Comparison of ENCODE assay signal across 1 cellular context in the genomic region with DNA sequence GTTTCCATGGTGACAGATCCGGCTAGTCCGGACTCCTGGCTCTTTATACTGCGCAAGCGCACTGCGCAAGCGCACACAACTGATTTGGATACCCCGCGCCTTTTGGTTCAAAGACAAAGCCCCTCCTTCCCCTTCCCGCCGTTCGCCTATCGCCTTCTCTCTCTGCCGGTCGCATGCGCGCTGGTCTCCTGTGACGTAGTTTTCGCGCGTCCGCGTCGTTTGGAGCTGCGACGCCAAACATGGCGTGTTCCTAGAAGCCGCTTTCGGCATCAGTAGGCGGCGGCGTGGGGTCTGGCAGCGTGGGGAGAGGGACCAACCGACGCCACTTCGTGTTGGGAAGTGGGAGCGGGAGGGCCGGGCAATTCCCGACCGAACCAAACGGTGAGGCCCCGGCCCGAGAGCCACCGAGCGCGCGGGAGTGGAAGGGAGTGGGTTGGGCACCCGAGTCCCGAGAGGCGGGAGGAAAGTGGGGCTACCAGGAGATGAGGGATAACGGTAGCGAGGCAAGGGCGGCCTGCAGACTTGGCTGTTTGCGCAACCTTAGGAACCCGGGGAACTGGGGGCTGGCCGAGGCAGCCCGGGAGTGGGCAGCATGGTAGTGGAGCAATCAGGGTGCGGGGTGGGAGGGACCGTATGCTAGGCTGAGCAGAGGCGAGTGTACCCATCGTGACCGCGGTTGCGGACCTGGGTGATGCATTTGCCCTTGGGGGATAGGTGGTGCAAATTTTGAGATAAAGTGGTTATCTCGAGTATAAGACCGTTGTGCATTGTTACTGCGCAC.
A peak's percentile ranks its signal among the peaks of the same experiment; 100 is the strongest.
TF ChIP-seq lines count a peak whose summit lies in the region.

A gene (plus strand): TSS at position 215 of the 781 bp plus-strand sequence. CDS start 24,517 bp downstream, outside the sequence.

TF ChIP-seq in K562, 482 proteins besides CTCF, POLR2A, EP300 and RAD21 (continued from another document and continues in another):
- TF ChIP-seq, protein P1, sequence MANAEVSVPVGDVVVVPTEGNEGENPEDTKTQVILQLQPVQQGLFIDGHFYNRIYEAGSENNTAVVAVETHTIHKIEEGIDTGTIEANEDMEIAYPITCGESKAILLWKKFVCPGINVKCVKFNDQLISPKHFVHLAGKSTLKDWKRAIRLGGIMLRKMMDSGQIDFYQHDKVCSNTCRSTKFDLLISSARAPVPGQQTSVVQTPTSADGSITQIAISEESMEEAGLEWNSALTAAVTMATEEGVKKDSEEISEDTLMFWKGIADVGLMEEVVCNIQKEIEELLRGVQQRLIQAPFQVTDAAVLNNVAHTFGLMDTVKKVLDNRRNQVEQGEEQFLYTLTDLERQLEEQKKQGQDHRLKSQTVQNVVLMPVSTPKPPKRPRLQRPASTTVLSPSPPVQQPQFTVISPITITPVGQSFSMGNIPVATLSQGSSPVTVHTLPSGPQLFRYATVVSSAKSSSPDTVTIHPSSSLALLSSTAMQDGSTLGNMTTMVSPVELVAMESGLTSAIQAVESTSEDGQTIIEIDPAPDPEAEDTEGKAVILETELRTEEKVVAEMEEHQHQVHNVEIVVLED (CRISPR knock-in tag; IDR thresholded peaks at IDR 0.05) = peak; percentile 46; the same call in 1 of the 2 replicates
- TF ChIP-seq TRIM24 (IDR thresholded peaks at IDR 0.05) (peak in 1 of 2 experiments; percentile 60; a peak in 2 of 4 replicates), KAT7 (CRISPR knock-in tag; IDR thresholded peaks at IDR 0.05; ENCODE audit: borderline replicate concordance) (no peak; the same call in 1 of the 2 replicates), RAD51 (IDR thresholded peaks at IDR 0.05; ENCODE audit: borderline replicate concordance, low read depth) (no peak), FOSL1 (tag; conservative IDR thresholded peaks at IDR 0.05) (no peak), DNMT1 (IDR thresholded peaks at IDR 0.05) (peak; percentile 86; the same call in 1 of the 2 replicates), ZFP1 (CRISPR knock-in tag; IDR thresholded peaks at IDR 0.05) (no peak; the same call in 1 of the 2 replicates), ARHGAP35 (IDR thresholded peaks at IDR 0.05; ENCODE audit: partially characterized antibody) (no peak), SMC3 (conservative IDR thresholded peaks at IDR 0.05; ENCODE audit: insufficient read depth, low read depth, low read length) (no peak), ZKSCAN1 (IDR thresholded peaks at IDR 0.05; ENCODE audit: low read depth, low read length) (no peak; the same call in 1 of the 2 replicates), ZNF224 (CRISPR knock-in tag; IDR thresholded peaks at IDR 0.05) (no peak), GATAD2B (IDR thresholded peaks at IDR 0.05; ENCODE audit: borderline replicate concordance) (no peak), NUFIP1 (IDR thresholded peaks at IDR 0.05; ENCODE audit: partially characterized antibody) (no peak), ZBTB17 (CRISPR knock-in tag; IDR thresholded peaks at IDR 0.05) (peak; percentile 65), ZNF347 (CRISPR knock-in tag; IDR thresholded peaks at IDR 0.05; ENCODE audit: low read depth) (no peak), POLR2B (IDR thresholded peaks at IDR 0.05; ENCODE audit: low read depth, partially characterized antibody) (peak; percentile 74), CCAR2 (IDR thresholded peaks at IDR 0.05; ENCODE audit: low read depth, low read length) (no peak), NR2C2 (CRISPR knock-in tag; IDR thresholded peaks at IDR 0.05) (0 out of 2 replicates have a peak, but pooled peaks have one; percentile 15), NR2C2 (tag; IDR thresholded peaks at IDR 0.05) (no peak; the same call in 1 of the 2 replicates), MYBL2 (IDR thresholded peaks at IDR 0.05; ENCODE audit: low read depth) (peak; percentile 96), MYBL2 (CRISPR knock-in tag; IDR thresholded peaks at IDR 0.05; ENCODE audit: borderline replicate concordance) (no peak), JUND (IDR thresholded peaks at IDR 0.05; ENCODE audit: borderline replicate concordance, low read depth, low read length) (peak; percentile 68), JUND (tag; IDR thresholded peaks at IDR 0.05; ENCODE audit: borderline replicate concordance, low read depth, low read length) (no peak), PML (IDR thresholded peaks at IDR 0.05; ENCODE audit: low read length) (peak; percentile 62; the same call in 1 of the 2 replicates), DIDO1 (tag; IDR thresholded peaks at IDR 0.05; ENCODE audit: low read depth) (peak; percentile 85), ZNF695 (CRISPR knock-in tag; IDR thresholded peaks at IDR 0.05) (no peak), STAT5A (IDR thresholded peaks at IDR 0.05; ENCODE audit: borderline replicate concordance, low read length) (no peak), CBX5 (IDR thresholded peaks at IDR 0.05; ENCODE audit: borderline replicate concordance, low read depth) (no peak), CBFA2T3 (IDR thresholded peaks at IDR 0.05) (no peak), NFXL1 (CRISPR knock-in tag; IDR thresholded peaks at IDR 0.05) (no peak), ZC3H11A (IDR thresholded peaks at IDR 0.05; ENCODE audit: low read depth, low read length) (no peak), SAFB2 (IDR thresholded peaks at IDR 0.05; ENCODE audit: borderline replicate concordance, low read depth, low read length, severe bottlenecking) (no peak)
- TF ChIP-seq, protein P2, sequence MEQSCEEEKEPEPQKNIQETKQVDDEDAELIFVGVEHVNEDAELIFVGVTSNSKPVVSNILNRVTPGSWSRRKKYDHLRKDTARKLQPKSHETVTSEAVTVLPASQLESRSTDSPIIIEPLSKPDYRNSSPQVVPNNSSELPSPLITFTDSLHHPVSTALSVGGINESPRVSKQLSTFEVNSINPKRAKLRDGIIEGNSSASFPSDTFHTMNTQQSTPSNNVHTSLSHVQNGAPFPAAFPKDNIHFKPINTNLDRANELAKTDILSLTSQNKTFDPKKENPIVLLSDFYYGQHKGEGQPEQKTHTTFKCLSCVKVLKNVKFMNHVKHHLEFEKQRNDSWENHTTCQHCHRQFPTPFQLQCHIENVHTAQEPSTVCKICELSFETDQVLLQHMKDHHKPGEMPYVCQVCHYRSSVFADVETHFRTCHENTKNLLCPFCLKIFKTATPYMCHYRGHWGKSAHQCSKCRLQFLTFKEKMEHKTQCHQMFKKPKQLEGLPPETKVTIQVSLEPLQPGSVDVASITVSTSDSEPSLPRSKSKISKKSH (CRISPR knock-in tag; IDR thresholded peaks at IDR 0.05) = no peak
- TF ChIP-seq, protein P3, sequence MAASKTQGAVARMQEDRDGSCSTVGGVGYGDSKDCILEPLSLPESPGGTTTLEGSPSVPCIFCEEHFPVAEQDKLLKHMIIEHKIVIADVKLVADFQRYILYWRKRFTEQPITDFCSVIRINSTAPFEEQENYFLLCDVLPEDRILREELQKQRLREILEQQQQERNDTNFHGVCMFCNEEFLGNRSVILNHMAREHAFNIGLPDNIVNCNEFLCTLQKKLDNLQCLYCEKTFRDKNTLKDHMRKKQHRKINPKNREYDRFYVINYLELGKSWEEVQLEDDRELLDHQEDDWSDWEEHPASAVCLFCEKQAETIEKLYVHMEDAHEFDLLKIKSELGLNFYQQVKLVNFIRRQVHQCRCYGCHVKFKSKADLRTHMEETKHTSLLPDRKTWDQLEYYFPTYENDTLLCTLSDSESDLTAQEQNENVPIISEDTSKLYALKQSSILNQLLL (CRISPR knock-in tag; IDR thresholded peaks at IDR 0.05; ENCODE audit: borderline replicate concordance) = no peak
- TF ChIP-seq, protein P4, sequence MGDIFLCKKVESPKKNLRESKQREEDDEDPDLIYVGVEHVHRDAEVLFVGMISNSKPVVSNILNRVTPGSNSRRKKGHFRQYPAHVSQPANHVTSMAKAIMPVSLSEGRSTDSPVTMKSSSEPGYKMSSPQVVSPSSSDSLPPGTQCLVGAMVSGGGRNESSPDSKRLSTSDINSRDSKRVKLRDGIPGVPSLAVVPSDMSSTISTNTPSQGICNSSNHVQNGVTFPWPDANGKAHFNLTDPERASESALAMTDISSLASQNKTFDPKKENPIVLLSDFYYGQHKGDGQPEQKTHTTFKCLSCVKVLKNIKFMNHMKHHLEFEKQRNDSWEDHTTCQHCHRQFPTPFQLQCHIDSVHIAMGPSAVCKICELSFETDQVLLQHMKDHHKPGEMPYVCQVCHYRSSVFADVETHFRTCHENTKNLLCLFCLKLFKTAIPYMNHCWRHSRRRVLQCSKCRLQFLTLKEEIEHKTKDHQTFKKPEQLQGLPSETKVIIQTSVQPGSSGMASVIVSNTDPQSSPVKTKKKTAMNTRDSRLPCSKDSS (IDR thresholded peaks at IDR 0.05; ENCODE audit: low read depth, partially characterized antibody) = no peak
- TF ChIP-seq, protein P5, sequence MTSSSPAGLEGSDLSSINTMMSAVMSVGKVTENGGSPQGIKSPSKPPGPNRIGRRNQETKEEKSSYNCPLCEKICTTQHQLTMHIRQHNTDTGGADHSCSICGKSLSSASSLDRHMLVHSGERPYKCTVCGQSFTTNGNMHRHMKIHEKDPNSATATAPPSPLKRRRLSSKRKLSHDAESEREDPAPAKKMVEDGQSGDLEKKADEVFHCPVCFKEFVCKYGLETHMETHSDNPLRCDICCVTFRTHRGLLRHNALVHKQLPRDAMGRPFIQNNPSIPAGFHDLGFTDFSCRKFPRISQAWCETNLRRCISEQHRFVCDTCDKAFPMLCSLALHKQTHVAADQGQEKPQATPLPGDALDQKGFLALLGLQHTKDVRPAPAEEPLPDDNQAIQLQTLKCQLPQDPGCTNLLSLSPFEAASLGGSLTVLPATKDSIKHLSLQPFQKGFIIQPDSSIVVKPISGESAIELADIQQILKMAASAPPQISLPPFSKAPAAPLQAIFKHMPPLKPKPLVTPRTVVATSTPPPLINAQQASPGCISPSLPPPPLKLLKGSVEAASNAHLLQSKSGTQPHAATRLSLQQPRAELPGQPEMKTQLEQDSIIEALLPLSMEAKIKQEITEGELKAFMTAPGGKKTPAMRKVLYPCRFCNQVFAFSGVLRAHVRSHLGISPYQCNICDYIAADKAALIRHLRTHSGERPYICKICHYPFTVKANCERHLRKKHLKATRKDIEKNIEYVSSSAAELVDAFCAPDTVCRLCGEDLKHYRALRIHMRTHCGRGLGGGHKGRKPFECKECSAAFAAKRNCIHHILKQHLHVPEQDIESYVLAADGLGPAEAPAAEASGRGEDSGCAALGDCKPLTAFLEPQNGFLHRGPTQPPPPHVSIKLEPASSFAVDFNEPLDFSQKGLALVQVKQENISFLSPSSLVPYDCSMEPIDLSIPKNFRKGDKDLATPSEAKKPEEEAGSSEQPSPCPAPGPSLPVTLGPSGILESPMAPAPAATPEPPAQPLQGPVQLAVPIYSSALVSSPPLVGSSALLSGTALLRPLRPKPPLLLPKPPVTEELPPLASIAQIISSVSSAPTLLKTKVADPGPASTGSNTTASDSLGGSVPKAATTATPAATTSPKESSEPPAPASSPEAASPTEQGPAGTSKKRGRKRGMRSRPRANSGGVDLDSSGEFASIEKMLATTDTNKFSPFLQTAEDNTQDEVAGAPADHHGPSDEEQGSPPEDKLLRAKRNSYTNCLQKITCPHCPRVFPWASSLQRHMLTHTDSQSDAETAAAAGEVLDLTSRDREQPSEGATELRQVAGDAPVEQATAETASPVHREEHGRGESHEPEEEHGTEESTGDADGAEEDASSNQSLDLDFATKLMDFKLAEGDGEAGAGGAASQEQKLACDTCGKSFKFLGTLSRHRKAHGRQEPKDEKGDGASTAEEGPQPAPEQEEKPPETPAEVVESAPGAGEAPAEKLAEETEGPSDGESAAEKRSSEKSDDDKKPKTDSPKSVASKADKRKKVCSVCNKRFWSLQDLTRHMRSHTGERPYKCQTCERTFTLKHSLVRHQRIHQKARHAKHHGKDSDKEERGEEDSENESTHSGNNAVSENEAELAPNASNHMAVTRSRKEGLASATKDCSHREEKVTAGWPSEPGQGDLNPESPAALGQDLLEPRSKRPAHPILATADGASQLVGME (CRISPR knock-in tag; IDR thresholded peaks at IDR 0.05) = 0 out of 2 replicates have a peak, but pooled peaks have one; percentile 39
- TF ChIP-seq, protein P6, sequence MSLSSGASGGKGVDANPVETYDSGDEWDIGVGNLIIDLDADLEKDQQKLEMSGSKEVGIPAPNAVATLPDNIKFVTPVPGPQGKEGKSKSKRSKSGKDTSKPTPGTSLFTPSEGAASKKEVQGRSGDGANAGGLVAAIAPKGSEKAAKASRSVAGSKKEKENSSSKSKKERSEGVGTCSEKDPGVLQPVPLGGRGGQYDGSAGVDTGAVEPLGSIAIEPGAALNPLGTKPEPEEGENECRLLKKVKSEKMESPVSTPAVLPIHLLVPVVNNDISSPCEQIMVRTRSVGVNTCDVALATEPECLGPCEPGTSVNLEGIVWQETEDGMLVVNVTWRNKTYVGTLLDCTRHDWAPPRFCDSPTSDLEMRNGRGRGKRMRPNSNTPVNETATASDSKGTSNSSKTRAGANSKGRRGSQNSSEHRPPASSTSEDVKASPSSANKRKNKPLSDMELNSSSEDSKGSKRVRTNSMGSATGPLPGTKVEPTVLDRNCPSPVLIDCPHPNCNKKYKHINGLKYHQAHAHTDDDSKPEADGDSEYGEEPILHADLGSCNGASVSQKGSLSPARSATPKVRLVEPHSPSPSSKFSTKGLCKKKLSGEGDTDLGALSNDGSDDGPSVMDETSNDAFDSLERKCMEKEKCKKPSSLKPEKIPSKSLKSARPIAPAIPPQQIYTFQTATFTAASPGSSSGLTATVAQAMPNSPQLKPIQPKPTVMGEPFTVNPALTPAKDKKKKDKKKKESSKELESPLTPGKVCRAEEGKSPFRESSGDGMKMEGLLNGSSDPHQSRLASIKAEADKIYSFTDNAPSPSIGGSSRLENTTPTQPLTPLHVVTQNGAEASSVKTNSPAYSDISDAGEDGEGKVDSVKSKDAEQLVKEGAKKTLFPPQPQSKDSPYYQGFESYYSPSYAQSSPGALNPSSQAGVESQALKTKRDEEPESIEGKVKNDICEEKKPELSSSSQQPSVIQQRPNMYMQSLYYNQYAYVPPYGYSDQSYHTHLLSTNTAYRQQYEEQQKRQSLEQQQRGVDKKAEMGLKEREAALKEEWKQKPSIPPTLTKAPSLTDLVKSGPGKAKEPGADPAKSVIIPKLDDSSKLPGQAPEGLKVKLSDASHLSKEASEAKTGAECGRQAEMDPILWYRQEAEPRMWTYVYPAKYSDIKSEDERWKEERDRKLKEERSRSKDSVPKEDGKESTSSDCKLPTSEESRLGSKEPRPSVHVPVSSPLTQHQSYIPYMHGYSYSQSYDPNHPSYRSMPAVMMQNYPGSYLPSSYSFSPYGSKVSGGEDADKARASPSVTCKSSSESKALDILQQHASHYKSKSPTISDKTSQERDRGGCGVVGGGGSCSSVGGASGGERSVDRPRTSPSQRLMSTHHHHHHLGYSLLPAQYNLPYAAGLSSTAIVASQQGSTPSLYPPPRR (CRISPR knock-in tag; IDR thresholded peaks at IDR 0.05; ENCODE audit: borderline replicate concordance) = peak; percentile 80; the same call in 1 of the 2 replicates
- TF ChIP-seq, protein P7, sequence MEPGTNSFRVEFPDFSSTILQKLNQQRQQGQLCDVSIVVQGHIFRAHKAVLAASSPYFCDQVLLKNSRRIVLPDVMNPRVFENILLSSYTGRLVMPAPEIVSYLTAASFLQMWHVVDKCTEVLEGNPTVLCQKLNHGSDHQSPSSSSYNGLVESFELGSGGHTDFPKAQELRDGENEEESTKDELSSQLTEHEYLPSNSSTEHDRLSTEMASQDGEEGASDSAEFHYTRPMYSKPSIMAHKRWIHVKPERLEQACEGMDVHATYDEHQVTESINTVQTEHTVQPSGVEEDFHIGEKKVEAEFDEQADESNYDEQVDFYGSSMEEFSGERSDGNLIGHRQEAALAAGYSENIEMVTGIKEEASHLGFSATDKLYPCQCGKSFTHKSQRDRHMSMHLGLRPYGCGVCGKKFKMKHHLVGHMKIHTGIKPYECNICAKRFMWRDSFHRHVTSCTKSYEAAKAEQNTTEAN (CRISPR knock-in tag; IDR thresholded peaks at IDR 0.05) = 0 out of 2 replicates have a peak, but pooled peaks have one; percentile 71
